Comparison of ENCODE assay signal across 8 cellular contexts in genomic region chr7:135171581-135172291, GRCh38. TPM values are rescaled to one million over a fixed set of nuclear protein-coding genes. Genes with fewer than 3 reads are reported as not detected.
DNase-seq lines count a peak whose midpoint lies in the region; ATAC-seq and TF ChIP-seq lines count a peak whose summit lies in the region.
"Not testable (repeated sequence)": the region's sequence is repeated elsewhere in the genome, so short reads cannot be mapped to it uniquely, and the experiment has no call there.

No MANE protein-coding gene starts in this region.

- not testable (repeated sequence) for H3K27me3 Mint-ChIP-seq in activated CD4-positive, alpha-beta T cell treated with anti-CD3 and anti-CD28 coated beads, Interleukin-2, amount 10 ng/mL, durations not matched to agents 7 days and 5 days

- H3K27me3 ChIP-seq in DND-41 (ENCODE audit: insufficient read depth, low read length, poor library complexity); KMS-11 (ENCODE audit: insufficient read depth, low read depth); mammary epithelial cell (ENCODE audit: insufficient read depth, low read length); foreskin keratinocyte; lower lobe of right lung (ENCODE audit: low read depth); prostate gland (replicated peaks; ENCODE audit: insufficient read depth); upper lobe of left lung: not testable (repeated sequence)

- POLR2A ChIA-PET in activated CD4-positive, alpha-beta T cell treated with anti-CD3 and anti-CD28 coated beads, Interleukin-2, amount 10 ng/mL, durations not matched to agents 7 days and 5 days (lab: Charles Lee): not testable (repeated sequence)

- in situ Hi-C loops in mammary epithelial cell (cut with MboI; ENCODE audit: low sequenced_read_pairs in 2 of 2): loop anchor here in 1 of 2 donors (25.0 kb wide), 1 partner anchor 184 kb away; the partner anchor contains the start of gene AGBL3

- peak overlapping the region; percentile 68 for H3K27ac Mint-ChIP-seq in activated CD4-positive, alpha-beta T cell treated with anti-CD3 and anti-CD28 coated beads, Interleukin-2, amount 10 ng/mL, durations not matched to agents 7 days and 5 days

- dilution Hi-C loops in mammary epithelial cell (cut with HindIII; ENCODE audit: low sequenced_read_pairs): not testable (repeated sequence)

- H2AFZ ChIP-seq in DND-41 (ENCODE audit: low read depth, low read length) (peak overlapping the region; percentile 87), KMS-11 (ENCODE audit: low read depth) (peak overlapping the region; percentile 86), mammary epithelial cell (ENCODE audit: low read depth, low read length) (peak overlapping the region; percentile 92)

- peaks cover 44% of the 10 kb centered on the region for H3K4me1 Mint-ChIP-seq in activated CD4-positive, alpha-beta T cell treated with anti-CD3 and anti-CD28 coated beads, Interleukin-2, amount 10 ng/mL, durations not matched to agents 7 days and 5 days

- not testable (repeated sequence) for DNase-seq in DND-41; activated CD4-positive, alpha-beta T cell treated with anti-CD3 and anti-CD28 coated beads, Interleukin-2, amount 10 ng/mL, durations not matched to agents 7 days and 5 days; lower lobe of right lung
- DNase-seq in mammary epithelial cell: peak; percentile 47
- peak; percentile 54 to 70 for DNase-seq in foreskin keratinocyte
- peak; percentile 35 for DNase-seq in prostate gland (ENCODE audit: low spot score)
- DNase-seq in upper lobe of left lung: peak in 1 of 2 donors; percentile 86

- not testable (repeated sequence) for ATAC-seq in DND-41 (ENCODE audit: insufficient read depth, low read depth); foreskin keratinocyte; lower lobe of right lung; upper lobe of left lung (ENCODE audit: low FRiP score in 2 of 2)

- H3K36me3 ChIP-seq in DND-41 (ENCODE audit: insufficient read depth, low read length): peaks cover 25% of the 10 kb centered on the region
- not testable (repeated sequence) for H3K36me3 ChIP-seq in KMS-11 (ENCODE audit: insufficient read depth); prostate gland
- H3K36me3 ChIP-seq in mammary epithelial cell (ENCODE audit: insufficient read depth, low read length): peaks cover 14% of the 10 kb centered on the region
- peaks cover 21% of the 10 kb centered on the region for H3K36me3 ChIP-seq in lower lobe of right lung
- peaks cover 0 to 20% (median 10%) of the 10 kb centered on the region in 4 donors for H3K36me3 ChIP-seq in upper lobe of left lung

- intact Hi-C loops in mammary epithelial cell (cut with micrococcal nuclease) (loop anchor here (5.0 to 10.0 kb wide), 5 partner anchors 166 to 559 kb away; partner anchors contain the start of gene AGBL3), prostate gland (cut with DNase I) (loop anchor here (5.0 kb wide), 2 partner anchors 41 to 484 kb away; partner anchors contain the start of gene WDR91)
- intact Hi-C loops in lower lobe of right lung (cut with DNase I): not testable (repeated sequence)

- peaks cover 34% of the 10 kb centered on the region for H3K79me2 ChIP-seq in DND-41 (ENCODE audit: insufficient read depth, low read length)
- peaks cover 30% of the 10 kb centered on the region for H3K79me2 ChIP-seq in KMS-11 (ENCODE audit: insufficient read depth, low read depth)
- peaks cover 28% of the 10 kb centered on the region for H3K79me2 ChIP-seq in mammary epithelial cell (ENCODE audit: insufficient read depth, low read length)

- H3K4me1 ChIP-seq in DND-41 (ENCODE audit: insufficient read depth, low read length) (peaks cover 34% of the 10 kb centered on the region), KMS-11 (ENCODE audit: low read depth, poor library complexity, severe bottlenecking) (peaks cover 28% of the 10 kb centered on the region), mammary epithelial cell (ENCODE audit: insufficient read depth, low read length) (peaks cover 44% of the 10 kb centered on the region), foreskin keratinocyte (peaks cover 24% of the 10 kb centered on the region), lower lobe of right lung (peaks cover 36% of the 10 kb centered on the region), upper lobe of left lung (peaks cover 28 to 47% (median 41%) of the 10 kb centered on the region in 4 donors)
- H3K4me1 ChIP-seq in prostate gland (replicated peaks): not testable (repeated sequence)

- H4K20me1 ChIP-seq in DND-41 (ENCODE audit: insufficient read depth, low read length): peaks cover 10% of the 10 kb centered on the region; the same call in 1 of the 2 replicates
- not testable (repeated sequence) for H4K20me1 ChIP-seq in KMS-11 (ENCODE audit: insufficient read depth); mammary epithelial cell (ENCODE audit: insufficient read depth, low read length)

- CTCF ChIA-PET in activated CD4-positive, alpha-beta T cell treated with anti-CD3 and anti-CD28 coated beads, Interleukin-2, amount 10 ng/mL, durations not matched to agents 7 days and 5 days (lab: Charles Lee): interaction anchor here (0.9 to 2.6 kb wide), 7 partner anchors 9 to 220 kb away, joined by 3 to 21 read pairs (median 4); partner anchors contain the start of gene TMEM140
- CTCF ChIA-PET in mammary epithelial cell (lab: Charles Lee; ENCODE audit: low non-redundant PET): not testable (repeated sequence)

- not testable (repeated sequence) for TF ChIP-seq CTCF in DND-41 (IDR thresholded peaks at IDR 0.05; ENCODE audit: borderline replicate concordance, extremely low read depth, low read length, poor library complexity, severe bottlenecking); KMS-11 (conservative IDR thresholded peaks at IDR 0.05; ENCODE audit: low read depth, low read length); mammary epithelial cell (conservative IDR thresholded peaks at IDR 0.05 in 1 of 2, IDR thresholded peaks at IDR 0.05 in 1 of 2; ENCODE audit: extremely low read depth in 1 of 2, insufficient read depth in 1 of 2, low read depth in 1 of 2, low read length in 2 of 2); foreskin keratinocyte (conservative IDR thresholded peaks at IDR 0.05); lower lobe of right lung (IDR thresholded peaks at IDR 0.05); prostate gland (IDR thresholded peaks at IDR 0.05); upper lobe of left lung (IDR thresholded peaks at IDR 0.05)

- not testable (repeated sequence) for TF ChIP-seq EP300 in upper lobe of left lung (IDR thresholded peaks at IDR 0.05)

- peaks cover 32% of the 10 kb centered on the region for H3K36me3 Mint-ChIP-seq in activated CD4-positive, alpha-beta T cell treated with anti-CD3 and anti-CD28 coated beads, Interleukin-2, amount 10 ng/mL, durations not matched to agents 7 days and 5 days (ENCODE audit: low read depth)

- not testable (repeated sequence) for H3K9me3 ChIP-seq in DND-41 (ENCODE audit: insufficient read depth, low read length, severe bottlenecking); mammary epithelial cell (replicated peaks; ENCODE audit: insufficient read depth, low read length); lower lobe of right lung; prostate gland; upper lobe of left lung

- TF ChIP-seq POLR2A in prostate gland (IDR thresholded peaks at IDR 0.05): not testable (repeated sequence)
- TF ChIP-seq POLR2A in upper lobe of left lung (IDR thresholded peaks at IDR 0.05): peak in 1 of 4 donors; percentile 39

- peak overlapping the region; percentile 100 for H3K9ac ChIP-seq in DND-41 (ENCODE audit: low read depth, low read length)
- H3K9ac ChIP-seq in KMS-11; mammary epithelial cell (ENCODE audit: insufficient read depth, low read length): not testable (repeated sequence)

- H3K4me3 Mint-ChIP-seq in activated CD4-positive, alpha-beta T cell treated with anti-CD3 and anti-CD28 coated beads, Interleukin-2, amount 10 ng/mL, durations not matched to agents 7 days and 5 days: peak overlapping the region; percentile 69

- peak overlapping the region; percentile 95 for H3K4me2 ChIP-seq in DND-41 (ENCODE audit: insufficient read depth, low read length)
- peak overlapping the region; percentile 63; the same call in 1 of the 2 replicates for H3K4me2 ChIP-seq in KMS-11
- H3K4me2 ChIP-seq in mammary epithelial cell (ENCODE audit: insufficient read depth, low read depth, low read length): peak overlapping the region; percentile 67

- H3K4me3 ChIP-seq in DND-41 (ENCODE audit: low read depth in 1 of 2, low read length in 2 of 2) (peak overlapping the region in 1 of 2 experiments; percentile 38; a peak in 1 of 4 replicates), lower lobe of right lung (peak overlapping the region; percentile 77), upper lobe of left lung (peak overlapping the region in 2 of 4 donors; percentile 71 to 89)
- not testable (repeated sequence) for H3K4me3 ChIP-seq in KMS-11 (IDR thresholded peaks at IDR 0.05; ENCODE audit: insufficient read depth, low read depth, low read length); mammary epithelial cell (replicated peaks in 1 of 3; ENCODE audit: insufficient read depth in 1 of 3, low read depth in 2 of 3, low read length in 3 of 3); prostate gland

- not testable (repeated sequence) for H3K9me3 Mint-ChIP-seq in activated CD4-positive, alpha-beta T cell treated with anti-CD3 and anti-CD28 coated beads, Interleukin-2, amount 10 ng/mL, durations not matched to agents 7 days and 5 days

- BruUV-seq in mammary epithelial cell (replicated peaks; lab: Mats Ljungman, UMichigan): TSS peak; percentile 43

- H3K27ac ChIP-seq in DND-41 (ENCODE audit: low read length) (0 out of 2 replicates have a peak overlapping the region, but pooled peaks have one; percentile 40), KMS-11 (peak overlapping the region; percentile 84; the same call in 1 of the 2 replicates), mammary epithelial cell (ENCODE audit: insufficient read depth, low read depth, low read length) (peak overlapping the region; percentile 75), lower lobe of right lung (peak overlapping the region; percentile 94), prostate gland (peak overlapping the region; percentile 90 to 91), upper lobe of left lung (peak overlapping the region; percentile 89 to 99 (median 98))
- not testable (repeated sequence) for H3K27ac ChIP-seq in foreskin keratinocyte

- 10% methylated on average over 14 of the region's 19 CpGs for WGBS in mammary epithelial cell (ENCODE audit: low coverage, missing lambda C conversion rate)
- WGBS in prostate gland: 69% methylated on average over 19 of the region's 19 CpGs
- 47 to 53% methylated on average over 19 of the region's 19 CpGs for WGBS in upper lobe of left lung, 2 donors

RNA-seq across cellular contexts. Expression of gene CYREN, which starts 1.2 kb away (rescaled TPM):
- 10 to 100 TPM; 34.4 to 39.7 TPM for total RNA-seq in activated CD4-positive, alpha-beta T cell treated with anti-CD3 and anti-CD28 coated beads, Interleukin-2, amount 10 ng/mL, durations not matched to agents 7 days and 5 days
- total RNA-seq in mammary epithelial cell: 10 to 100 TPM; 45.2 to 55.8 TPM
- polyA plus RNA-seq in mammary epithelial cell: 50.3 TPM
- 47.7 TPM for polyA minus RNA-seq in mammary epithelial cell
- total RNA-seq in foreskin keratinocyte: 59.5 and 67.1 TPM in 2 replicates
- polyA plus RNA-seq in foreskin keratinocyte: 46.6 and 53.0 TPM in 2 replicates
- 39.6 TPM for total RNA-seq in lower lobe of right lung
- total RNA-seq in prostate gland: 10 to 100 TPM; 44.5 to 53.6 TPM
- total RNA-seq in upper lobe of left lung: 100 to 1,000 TPM in 1 of 6 donors, 10 to 100 TPM in 5; 27.3 to 119 (median 40.4) TPM

RNA-seq across cellular contexts. Expression of gene TMEM140, which starts 23.9 kb away (rescaled TPM):
- total RNA-seq in activated CD4-positive, alpha-beta T cell treated with anti-CD3 and anti-CD28 coated beads, Interleukin-2, amount 10 ng/mL, durations not matched to agents 7 days and 5 days: 10 to 100 TPM; 25.3 to 27.7 TPM
- total RNA-seq in mammary epithelial cell: 1 to 10 TPM in 1 of 2 donors, not detected in 1; 1.0 TPM
- not detected for polyA plus RNA-seq in mammary epithelial cell
- not detected for polyA minus RNA-seq in mammary epithelial cell
- total RNA-seq in foreskin keratinocyte: 0.07 TPM in 1 of 2 replicates, not detected in the other
- polyA plus RNA-seq in foreskin keratinocyte: 0.04 TPM in 1 of 2 replicates, not detected in the other
- 39.3 TPM for total RNA-seq in lower lobe of right lung
- 10 to 100 TPM in 1 of 2 donors, 1 to 10 TPM in 1; 8.2 to 14.6 TPM for total RNA-seq in prostate gland
- 10 to 100 TPM; 25.2 to 59.2 (median 32.4) TPM for total RNA-seq in upper lobe of left lung

RNA-seq across cellular contexts. Expression of gene WDR91, which starts 39.6 kb away (rescaled TPM):
- total RNA-seq in activated CD4-positive, alpha-beta T cell treated with anti-CD3 and anti-CD28 coated beads, Interleukin-2, amount 10 ng/mL, durations not matched to agents 7 days and 5 days: 10 to 100 TPM; 15.5 to 17.3 TPM
- total RNA-seq in mammary epithelial cell: 10 to 100 TPM; 31.5 to 33.8 TPM
- 17.5 TPM for polyA plus RNA-seq in mammary epithelial cell
- polyA minus RNA-seq in mammary epithelial cell: 14.5 TPM
- total RNA-seq in foreskin keratinocyte: 17.8 and 21.7 TPM in 2 replicates
- 11.6 and 12.6 TPM in 2 replicates for polyA plus RNA-seq in foreskin keratinocyte
- total RNA-seq in lower lobe of right lung: 27.1 TPM
- 10 to 100 TPM; 13.6 to 49.1 TPM for total RNA-seq in prostate gland
- total RNA-seq in upper lobe of left lung: 100 to 1,000 TPM in 1 of 6 donors, 10 to 100 TPM in 5; 19.0 to 180 (median 27.5) TPM
